1 cellular context compared by ENCODE assay signal in the genomic region with DNA sequence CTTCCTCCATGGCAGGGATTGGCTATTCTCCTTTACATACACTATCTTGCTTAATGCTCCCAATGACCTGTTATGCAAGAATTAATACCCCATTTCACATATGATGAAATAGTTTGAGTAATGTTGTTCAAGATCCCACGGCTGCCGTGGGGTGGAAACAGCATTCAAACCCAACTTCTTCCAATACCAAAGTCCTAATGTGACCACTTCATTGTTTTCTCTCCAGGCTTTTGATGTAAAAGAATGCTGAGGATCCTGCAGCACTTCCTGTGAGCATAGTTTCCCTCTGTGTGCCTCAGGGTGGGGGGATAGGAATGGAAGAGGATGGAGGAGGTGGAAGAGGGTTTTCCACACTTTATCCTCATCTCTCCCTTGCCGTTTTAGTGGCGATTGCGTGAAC.
A peak's percentile ranks its signal among the peaks of the same experiment; 100 is the strongest.
TF ChIP-seq lines count a peak whose summit lies in the region.

No MANE protein-coding gene starts in this region.

TF ChIP-seq in HepG2, 621 proteins besides CTCF, POLR2A, EP300 and RAD21 (continued from another document and continues in another):
- TF ChIP-seq, protein P1, sequence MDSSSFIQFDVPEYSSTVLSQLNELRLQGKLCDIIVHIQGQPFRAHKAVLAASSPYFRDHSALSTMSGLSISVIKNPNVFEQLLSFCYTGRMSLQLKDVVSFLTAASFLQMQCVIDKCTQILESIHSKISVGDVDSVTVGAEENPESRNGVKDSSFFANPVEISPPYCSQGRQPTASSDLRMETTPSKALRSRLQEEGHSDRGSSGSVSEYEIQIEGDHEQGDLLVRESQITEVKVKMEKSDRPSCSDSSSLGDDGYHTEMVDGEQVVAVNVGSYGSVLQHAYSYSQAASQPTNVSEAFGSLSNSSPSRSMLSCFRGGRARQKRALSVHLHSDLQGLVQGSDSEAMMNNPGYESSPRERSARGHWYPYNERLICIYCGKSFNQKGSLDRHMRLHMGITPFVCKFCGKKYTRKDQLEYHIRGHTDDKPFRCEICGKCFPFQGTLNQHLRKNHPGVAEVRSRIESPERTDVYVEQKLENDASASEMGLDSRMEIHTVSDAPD (CRISPR knock-in tag; IDR thresholded peaks at IDR 0.05), result no peak
- TF ChIP-seq, protein P2, sequence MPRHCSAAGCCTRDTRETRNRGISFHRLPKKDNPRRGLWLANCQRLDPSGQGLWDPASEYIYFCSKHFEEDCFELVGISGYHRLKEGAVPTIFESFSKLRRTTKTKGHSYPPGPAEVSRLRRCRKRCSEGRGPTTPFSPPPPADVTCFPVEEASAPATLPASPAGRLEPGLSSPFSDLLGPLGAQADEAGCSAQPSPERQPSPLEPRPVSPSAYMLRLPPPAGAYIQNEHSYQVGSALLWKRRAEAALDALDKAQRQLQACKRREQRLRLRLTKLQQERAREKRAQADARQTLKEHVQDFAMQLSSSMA (CRISPR knock-in tag; IDR thresholded peaks at IDR 0.05), result no peak
- TF ChIP-seq, protein P3, sequence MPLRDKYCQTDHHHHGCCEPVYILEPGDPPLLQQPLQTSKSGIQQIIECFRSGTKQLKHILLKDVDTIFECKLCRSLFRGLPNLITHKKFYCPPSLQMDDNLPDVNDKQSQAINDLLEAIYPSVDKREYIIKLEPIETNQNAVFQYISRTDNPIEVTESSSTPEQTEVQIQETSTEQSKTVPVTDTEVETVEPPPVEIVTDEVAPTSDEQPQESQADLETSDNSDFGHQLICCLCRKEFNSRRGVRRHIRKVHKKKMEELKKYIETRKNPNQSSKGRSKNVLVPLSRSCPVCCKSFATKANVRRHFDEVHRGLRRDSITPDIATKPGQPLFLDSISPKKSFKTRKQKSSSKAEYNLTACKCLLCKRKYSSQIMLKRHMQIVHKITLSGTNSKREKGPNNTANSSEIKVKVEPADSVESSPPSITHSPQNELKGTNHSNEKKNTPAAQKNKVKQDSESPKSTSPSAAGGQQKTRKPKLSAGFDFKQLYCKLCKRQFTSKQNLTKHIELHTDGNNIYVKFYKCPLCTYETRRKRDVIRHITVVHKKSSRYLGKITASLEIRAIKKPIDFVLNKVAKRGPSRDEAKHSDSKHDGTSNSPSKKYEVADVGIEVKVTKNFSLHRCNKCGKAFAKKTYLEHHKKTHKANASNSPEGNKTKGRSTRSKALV (CRISPR knock-in tag; IDR thresholded peaks at IDR 0.05), result 0 out of 2 replicates have a peak, but pooled peaks have one; percentile 35
- TF ChIP-seq ZNF431 (CRISPR knock-in tag; IDR thresholded peaks at IDR 0.05; ENCODE audit: borderline replicate concordance, low read depth) (no peak), ZNF20 (CRISPR knock-in tag; IDR thresholded peaks at IDR 0.05) (no peak), CREM (IDR thresholded peaks at IDR 0.05) (no peak), CREM (CRISPR knock-in tag; IDR thresholded peaks at IDR 0.05) (no peak), POLR2G (IDR thresholded peaks at IDR 0.05; ENCODE audit: low read depth, low read length) (no peak), ZBTB7A (CRISPR knock-in tag; IDR thresholded peaks at IDR 0.05) (no peak), MZF1 (CRISPR knock-in tag; IDR thresholded peaks at IDR 0.05; ENCODE audit: borderline replicate concordance) (no peak), ZFP37 (CRISPR knock-in tag; IDR thresholded peaks at IDR 0.05; ENCODE audit: borderline replicate concordance) (0 out of 2 replicates have a peak, but pooled peaks have one; percentile 23), IKZF4 (CRISPR knock-in tag; IDR thresholded peaks at IDR 0.05; ENCODE audit: borderline replicate concordance, low read depth, not compliant biosample characterization) (no peak), NR2F1 (CRISPR knock-in tag; IDR thresholded peaks at IDR 0.05) (peak; percentile 59 to 84; a peak in 3 of 4 replicates), NFKB2 (CRISPR knock-in tag; IDR thresholded peaks at IDR 0.05; ENCODE audit: borderline replicate concordance) (no peak), CEBPG (CRISPR knock-in tag; IDR thresholded peaks at IDR 0.05) (peak; percentile 86), HNRNPUL1 (IDR thresholded peaks at IDR 0.05; ENCODE audit: low read depth, low read length) (no peak), RARA (CRISPR knock-in tag; IDR thresholded peaks at IDR 0.05) (peak; percentile 86), ZBTB7B (CRISPR knock-in tag; IDR thresholded peaks at IDR 0.05) (no peak), ZNF644 (CRISPR knock-in tag; IDR thresholded peaks at IDR 0.05; ENCODE audit: low read depth) (peak; percentile 86), ZNF317 (CRISPR knock-in tag; IDR thresholded peaks at IDR 0.05) (no peak), NR1H2 (CRISPR knock-in tag; IDR thresholded peaks at IDR 0.05; ENCODE audit: borderline replicate concordance, low read depth) (no peak), ZMYM2 (CRISPR knock-in tag; IDR thresholded peaks at IDR 0.05) (peak; percentile 61; the same call in 1 of the 2 replicates), TEAD2 (CRISPR knock-in tag; IDR thresholded peaks at IDR 0.05) (no peak), HHEX (CRISPR knock-in tag; IDR thresholded peaks at IDR 0.05) (no peak), ZNF556 (CRISPR knock-in tag; IDR thresholded peaks at IDR 0.05; ENCODE audit: borderline replicate concordance) (no peak), BRCA1 (CRISPR knock-in tag; IDR thresholded peaks at IDR 0.05) (no peak), ZNF224 (CRISPR knock-in tag; IDR thresholded peaks at IDR 0.05) (no peak), NR2C2 (CRISPR knock-in tag; IDR thresholded peaks at IDR 0.05; ENCODE audit: borderline replicate concordance) (peak; percentile 39; the same call in 1 of the 2 replicates), CREB1 (IDR thresholded peaks at IDR 0.05) (no peak), CREB1 (CRISPR knock-in tag; IDR thresholded peaks at IDR 0.05) (no peak), STAT5B (CRISPR knock-in tag; IDR thresholded peaks at IDR 0.05) (no peak), TRIM24 (CRISPR knock-in tag; IDR thresholded peaks at IDR 0.05) (peak; percentile 88), SOX6 (IDR thresholded peaks at IDR 0.05) (no peak), SOX6 (CRISPR knock-in tag; IDR thresholded peaks at IDR 0.05) (peak; percentile 67; the same call in 1 of the 2 replicates), CC2D1A (CRISPR knock-in tag; IDR thresholded peaks at IDR 0.05) (no peak), ZNF841 (CRISPR knock-in tag; IDR thresholded peaks at IDR 0.05; ENCODE audit: borderline replicate concordance) (no peak), HCFC1 (IDR thresholded peaks at IDR 0.05; ENCODE audit: low read depth, low read length) (no peak), ZNF24 (IDR thresholded peaks at IDR 0.05) (peak; percentile 38; the same call in 1 of the 2 replicates), SYNCRIP (IDR thresholded peaks at IDR 0.05; ENCODE audit: insufficient read depth, low read depth, low read length) (no peak)
- TF ChIP-seq, protein P4, sequence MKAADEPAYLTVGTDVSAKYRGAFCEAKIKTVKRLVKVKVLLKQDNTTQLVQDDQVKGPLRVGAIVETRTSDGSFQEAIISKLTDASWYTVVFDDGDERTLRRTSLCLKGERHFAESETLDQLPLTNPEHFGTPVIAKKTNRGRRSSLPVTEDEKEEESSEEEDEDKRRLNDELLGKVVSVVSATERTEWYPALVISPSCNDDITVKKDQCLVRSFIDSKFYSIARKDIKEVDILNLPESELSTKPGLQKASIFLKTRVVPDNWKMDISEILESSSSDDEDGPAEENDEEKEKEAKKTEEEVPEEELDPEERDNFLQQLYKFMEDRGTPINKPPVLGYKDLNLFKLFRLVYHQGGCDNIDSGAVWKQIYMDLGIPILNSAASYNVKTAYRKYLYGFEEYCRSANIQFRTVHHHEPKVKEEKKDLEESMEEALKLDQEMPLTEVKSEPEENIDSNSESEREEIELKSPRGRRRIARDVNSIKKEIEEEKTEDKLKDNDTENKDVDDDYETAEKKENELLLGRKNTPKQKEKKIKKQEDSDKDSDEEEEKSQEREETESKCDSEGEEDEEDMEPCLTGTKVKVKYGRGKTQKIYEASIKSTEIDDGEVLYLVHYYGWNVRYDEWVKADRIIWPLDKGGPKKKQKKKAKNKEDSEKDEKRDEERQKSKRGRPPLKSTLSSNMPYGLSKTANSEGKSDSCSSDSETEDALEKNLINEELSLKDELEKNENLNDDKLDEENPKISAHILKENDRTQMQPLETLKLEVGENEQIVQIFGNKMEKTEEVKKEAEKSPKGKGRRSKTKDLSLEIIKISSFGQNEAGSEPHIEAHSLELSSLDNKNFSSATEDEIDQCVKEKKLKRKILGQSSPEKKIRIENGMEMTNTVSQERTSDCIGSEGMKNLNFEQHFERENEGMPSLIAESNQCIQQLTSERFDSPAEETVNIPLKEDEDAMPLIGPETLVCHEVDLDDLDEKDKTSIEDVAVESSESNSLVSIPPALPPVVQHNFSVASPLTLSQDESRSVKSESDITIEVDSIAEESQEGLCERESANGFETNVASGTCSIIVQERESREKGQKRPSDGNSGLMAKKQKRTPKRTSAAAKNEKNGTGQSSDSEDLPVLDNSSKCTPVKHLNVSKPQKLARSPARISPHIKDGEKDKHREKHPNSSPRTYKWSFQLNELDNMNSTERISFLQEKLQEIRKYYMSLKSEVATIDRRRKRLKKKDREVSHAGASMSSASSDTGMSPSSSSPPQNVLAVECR (CRISPR knock-in tag; IDR thresholded peaks at IDR 0.05; ENCODE audit: borderline replicate concordance), result no peak
- TF ChIP-seq, protein P5, sequence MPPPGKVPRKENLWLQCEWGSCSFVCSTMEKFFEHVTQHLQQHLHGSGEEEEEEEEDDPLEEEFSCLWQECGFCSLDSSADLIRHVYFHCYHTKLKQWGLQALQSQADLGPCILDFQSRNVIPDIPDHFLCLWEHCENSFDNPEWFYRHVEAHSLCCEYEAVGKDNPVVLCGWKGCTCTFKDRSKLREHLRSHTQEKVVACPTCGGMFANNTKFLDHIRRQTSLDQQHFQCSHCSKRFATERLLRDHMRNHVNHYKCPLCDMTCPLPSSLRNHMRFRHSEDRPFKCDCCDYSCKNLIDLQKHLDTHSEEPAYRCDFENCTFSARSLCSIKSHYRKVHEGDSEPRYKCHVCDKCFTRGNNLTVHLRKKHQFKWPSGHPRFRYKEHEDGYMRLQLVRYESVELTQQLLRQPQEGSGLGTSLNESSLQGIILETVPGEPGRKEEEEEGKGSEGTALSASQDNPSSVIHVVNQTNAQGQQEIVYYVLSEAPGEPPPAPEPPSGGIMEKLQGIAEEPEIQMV (CRISPR knock-in tag; IDR thresholded peaks at IDR 0.05; ENCODE audit: low read depth), result no peak
- TF ChIP-seq, protein P6, sequence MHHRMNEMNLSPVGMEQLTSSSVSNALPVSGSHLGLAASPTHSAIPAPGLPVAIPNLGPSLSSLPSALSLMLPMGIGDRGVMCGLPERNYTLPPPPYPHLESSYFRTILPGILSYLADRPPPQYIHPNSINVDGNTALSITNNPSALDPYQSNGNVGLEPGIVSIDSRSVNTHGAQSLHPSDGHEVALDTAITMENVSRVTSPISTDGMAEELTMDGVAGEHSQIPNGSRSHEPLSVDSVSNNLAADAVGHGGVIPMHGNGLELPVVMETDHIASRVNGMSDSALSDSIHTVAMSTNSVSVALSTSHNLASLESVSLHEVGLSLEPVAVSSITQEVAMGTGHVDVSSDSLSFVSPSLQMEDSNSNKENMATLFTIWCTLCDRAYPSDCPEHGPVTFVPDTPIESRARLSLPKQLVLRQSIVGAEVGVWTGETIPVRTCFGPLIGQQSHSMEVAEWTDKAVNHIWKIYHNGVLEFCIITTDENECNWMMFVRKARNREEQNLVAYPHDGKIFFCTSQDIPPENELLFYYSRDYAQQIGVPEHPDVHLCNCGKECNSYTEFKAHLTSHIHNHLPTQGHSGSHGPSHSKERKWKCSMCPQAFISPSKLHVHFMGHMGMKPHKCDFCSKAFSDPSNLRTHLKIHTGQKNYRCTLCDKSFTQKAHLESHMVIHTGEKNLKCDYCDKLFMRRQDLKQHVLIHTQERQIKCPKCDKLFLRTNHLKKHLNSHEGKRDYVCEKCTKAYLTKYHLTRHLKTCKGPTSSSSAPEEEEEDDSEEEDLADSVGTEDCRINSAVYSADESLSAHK (CRISPR knock-in tag; IDR thresholded peaks at IDR 0.05; ENCODE audit: borderline replicate concordance), result no peak
- TF ChIP-seq, protein P7, sequence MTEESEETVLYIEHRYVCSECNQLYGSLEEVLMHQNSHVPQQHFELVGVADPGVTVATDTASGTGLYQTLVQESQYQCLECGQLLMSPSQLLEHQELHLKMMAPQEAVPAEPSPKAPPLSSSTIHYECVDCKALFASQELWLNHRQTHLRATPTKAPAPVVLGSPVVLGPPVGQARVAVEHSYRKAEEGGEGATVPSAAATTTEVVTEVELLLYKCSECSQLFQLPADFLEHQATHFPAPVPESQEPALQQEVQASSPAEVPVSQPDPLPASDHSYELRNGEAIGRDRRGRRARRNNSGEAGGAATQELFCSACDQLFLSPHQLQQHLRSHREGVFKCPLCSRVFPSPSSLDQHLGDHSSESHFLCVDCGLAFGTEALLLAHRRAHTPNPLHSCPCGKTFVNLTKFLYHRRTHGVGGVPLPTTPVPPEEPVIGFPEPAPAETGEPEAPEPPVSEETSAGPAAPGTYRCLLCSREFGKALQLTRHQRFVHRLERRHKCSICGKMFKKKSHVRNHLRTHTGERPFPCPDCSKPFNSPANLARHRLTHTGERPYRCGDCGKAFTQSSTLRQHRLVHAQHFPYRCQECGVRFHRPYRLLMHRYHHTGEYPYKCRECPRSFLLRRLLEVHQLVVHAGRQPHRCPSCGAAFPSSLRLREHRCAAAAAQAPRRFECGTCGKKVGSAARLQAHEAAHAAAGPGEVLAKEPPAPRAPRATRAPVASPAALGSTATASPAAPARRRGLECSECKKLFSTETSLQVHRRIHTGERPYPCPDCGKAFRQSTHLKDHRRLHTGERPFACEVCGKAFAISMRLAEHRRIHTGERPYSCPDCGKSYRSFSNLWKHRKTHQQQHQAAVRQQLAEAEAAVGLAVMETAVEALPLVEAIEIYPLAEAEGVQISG (CRISPR knock-in tag; IDR thresholded peaks at IDR 0.05), result no peak
- TF ChIP-seq, protein P8, sequence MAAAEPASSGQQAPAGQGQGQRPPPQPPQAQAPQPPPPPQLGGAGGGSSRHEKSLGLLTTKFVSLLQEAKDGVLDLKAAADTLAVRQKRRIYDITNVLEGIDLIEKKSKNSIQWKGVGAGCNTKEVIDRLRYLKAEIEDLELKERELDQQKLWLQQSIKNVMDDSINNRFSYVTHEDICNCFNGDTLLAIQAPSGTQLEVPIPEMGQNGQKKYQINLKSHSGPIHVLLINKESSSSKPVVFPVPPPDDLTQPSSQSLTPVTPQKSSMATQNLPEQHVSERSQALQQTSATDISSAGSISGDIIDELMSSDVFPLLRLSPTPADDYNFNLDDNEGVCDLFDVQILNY (CRISPR knock-in tag; conservative IDR thresholded peaks at IDR 0.05), result no peak
- TF ChIP-seq, protein P9, sequence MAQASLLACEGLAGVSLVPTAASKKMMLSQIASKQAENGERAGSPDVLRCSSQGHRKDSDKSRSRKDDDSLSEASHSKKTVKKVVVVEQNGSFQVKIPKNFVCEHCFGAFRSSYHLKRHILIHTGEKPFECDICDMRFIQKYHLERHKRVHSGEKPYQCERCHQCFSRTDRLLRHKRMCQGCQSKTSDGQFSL (CRISPR knock-in tag; IDR thresholded peaks at IDR 0.05), result no peak
- TF ChIP-seq, protein P10, sequence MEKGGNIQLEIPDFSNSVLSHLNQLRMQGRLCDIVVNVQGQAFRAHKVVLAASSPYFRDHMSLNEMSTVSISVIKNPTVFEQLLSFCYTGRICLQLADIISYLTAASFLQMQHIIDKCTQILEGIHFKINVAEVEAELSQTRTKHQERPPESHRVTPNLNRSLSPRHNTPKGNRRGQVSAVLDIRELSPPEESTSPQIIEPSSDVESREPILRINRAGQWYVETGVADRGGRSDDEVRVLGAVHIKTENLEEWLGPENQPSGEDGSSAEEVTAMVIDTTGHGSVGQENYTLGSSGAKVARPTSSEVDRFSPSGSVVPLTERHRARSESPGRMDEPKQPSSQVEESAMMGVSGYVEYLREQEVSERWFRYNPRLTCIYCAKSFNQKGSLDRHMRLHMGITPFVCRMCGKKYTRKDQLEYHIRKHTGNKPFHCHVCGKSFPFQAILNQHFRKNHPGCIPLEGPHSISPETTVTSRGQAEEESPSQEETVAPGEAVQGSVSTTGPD (CRISPR knock-in tag; IDR thresholded peaks at IDR 0.05), result no peak
